24 cellular contexts compared by ENCODE assay signal in genomic region chr2:186540971-186541370, GRCh38. TPM values are rescaled to one million over a fixed set of nuclear protein-coding genes. Genes with fewer than 3 reads are reported as not detected.
DNase-seq lines count a peak whose midpoint lies in the region; FAIRE-seq and TF ChIP-seq lines count a peak whose summit lies in the region.
"Had no signal": no experiment of that assay in that cellular context is flagged by ENCODE, and none has a peak within 500 bp of the region (broad histone marks: within the 10 kb centered on the region; RNA-seq: fewer than 3 reads in every experiment).

No MANE protein-coding gene starts in this region.

- peak; percentile 32 for DNase-seq in GM03348 (ENCODE audit: low spot score)
- DNase-seq in SK-N-MC (ENCODE audit: low read depth, low spot score), result no peak
- peak; percentile 57 to 76 for DNase-seq in foreskin fibroblast
- DNase-seq in smooth muscle cell (lab: John Stamatoyannopoulos, UW; ENCODE audit: unreplicated experiment), result no peak
- DNase-seq in D341Med (ENCODE audit: low spot score), result no peak
- DNase-seq in small intestine, result no peak
- DNase-seq in breast epithelium (ENCODE audit: low spot score in 2 of 2), result no peak
- DNase-seq: activated CD4-positive, CD25-positive, alpha-beta regulatory T cell treated with anti-CD3 and anti-CD28 coated beads, Interleukin-2, amount 50 U/mL, for 72 hours; activated CD8-positive, alpha-beta memory T cell treated with anti-CD3 and anti-CD28 coated beads for 24 hours; activated naive CD4-positive, alpha-beta T cell treated with anti-CD3 and anti-CD28 coated beads, Interleukin-2, amount 10 ng/mL, durations not matched to agents 7 days and 5 days; activated T-cell treated with anti-CD3 and anti-CD28 coated beads, Interleukin-2, amount 50 U/mL, for 48 hours; cerebellar nuclear complex; lower lobe of right lung; naive B cell; NCI-H1105 treated with DMSO at 0.1 percent for 48 hours; NCI-H2081 treated with DMSO at 0.1 percent for 48 hours; NCI-H510A; stimulated activated CD4-positive, alpha-beta T cell treated with anti-CD3 and anti-CD28 coated beads, Interleukin-1b, Interleukin-23, amount 100 ng/mL, for 48 hours; stimulated activated naive CD4-positive, alpha-beta T cell; SW 1271 had no signal

- H3K4me3 ChIP-seq in SK-N-MC (peak overlapping the region; percentile 64), foreskin fibroblast (ENCODE audit: low read depth in 1 of 2, low read length in 2 of 2) (peak overlapping the region in 1 of 2 donors; percentile 6), smooth muscle cell (no peak overlapping the region), small intestine (ENCODE audit: low read depth in 1 of 2, low read length in 2 of 2) (no peak overlapping the region), breast epithelium (no peak overlapping the region)
- H3K4me3 ChIP-seq: ascending aorta, lower lobe of right lung had no signal

- H3K9ac ChIP-seq in SK-N-MC (ENCODE audit: insufficient read length) (peak overlapping the region; percentile 71), smooth muscle cell (ENCODE audit: low read depth) (no peak overlapping the region)
- H3K9ac ChIP-seq: parathyroid adenoma had no signal

- 39% methylated on average over 4 of the region's 4 CpGs for WGBS in smooth muscle cell (ENCODE audit: low lambda C conversion rate)
- WGBS in small intestine, 3 donors, result 83 to 90% (median 90%) methylated on average over 4 of the region's 4 CpGs

- no peaks in the 10 kb centered on the region for H4K20me1 ChIP-seq in smooth muscle cell (ENCODE audit: low read depth)

- TF ChIP-seq POLR2A in breast epithelium (IDR thresholded peaks at IDR 0.05), result no peak

- H3F3A ChIP-seq in smooth muscle cell (ENCODE audit: low read depth), result peaks cover 13% of the 10 kb centered on the region

- no peaks in the 10 kb centered on the region for H3K27me3 ChIP-seq in smooth muscle cell (ENCODE audit: low read depth)
- H3K27me3 ChIP-seq in small intestine (ENCODE audit: control insufficient read depth in 2 of 2, insufficient read depth in 2 of 2, low read length in 2 of 2), result no peaks in the 10 kb centered on the region
- no peaks in the 10 kb centered on the region for H3K27me3 ChIP-seq in breast epithelium
- H3K27me3 ChIP-seq: ascending aorta had no signal

- H3K9me3 ChIP-seq in SK-N-MC (ENCODE audit: low read depth, low read length), result no peaks in the 10 kb centered on the region
- H3K9me3 ChIP-seq in smooth muscle cell (replicated peaks; ENCODE audit: low read depth), result no peaks in the 10 kb centered on the region
- no peaks in the 10 kb centered on the region for H3K9me3 ChIP-seq in small intestine (ENCODE audit: control insufficient read depth, low read depth)
- H3K9me3 ChIP-seq in breast epithelium, result no peaks in the 10 kb centered on the region
- H3K9me3 ChIP-seq: ascending aorta, lower lobe of right lung had no signal

- no peak for FAIRE-seq in small intestine (lab: Jason Lieb, UNC)
- FAIRE-seq: GM18507, islet of Langerhans had no signal

- H3K36me3 ChIP-seq in SK-N-MC (ENCODE audit: insufficient read depth, low read length) (no peaks in the 10 kb centered on the region), smooth muscle cell (ENCODE audit: low read depth) (no peaks in the 10 kb centered on the region), small intestine (ENCODE audit: control insufficient read depth in 2 of 2, insufficient read depth in 2 of 2, low read length in 2 of 2) (no peaks in the 10 kb centered on the region), breast epithelium (no peaks in the 10 kb centered on the region)
- H3K36me3 ChIP-seq: ascending aorta, lower lobe of right lung had no signal

- intact Hi-C loops in breast epithelium (cut with DNase I; ENCODE audit: low total_unique reads), result no loop called here

- peak overlapping the region; percentile 42 for H3K4me2 ChIP-seq in smooth muscle cell

- no peak overlapping the region for H2AFZ ChIP-seq in smooth muscle cell (ENCODE audit: low read depth)
- H2AFZ ChIP-seq: parathyroid adenoma had no signal

- H3K27ac ChIP-seq in SK-N-MC (peak overlapping the region; percentile 94), smooth muscle cell (ENCODE audit: low read depth) (peak overlapping the region; percentile 99), small intestine (ENCODE audit: low read depth in 1 of 2, low read length in 1 of 2) (no peak overlapping the region), breast epithelium (no peak overlapping the region)
- H3K27ac ChIP-seq: ascending aorta, lower lobe of right lung, parathyroid adenoma had no signal

- TF ChIP-seq CTCF in foreskin fibroblast (IDR thresholded peaks at IDR 0.05; ENCODE audit: low read depth, low read length), result no peak
- no peak for TF ChIP-seq CTCF in smooth muscle cell (IDR thresholded peaks at IDR 0.05; ENCODE audit: borderline replicate concordance, insufficient read depth, poor library complexity, severe bottlenecking)
- no peak for TF ChIP-seq CTCF in breast epithelium (IDR thresholded peaks at IDR 0.05)

- H3K4me1 ChIP-seq in smooth muscle cell (ENCODE audit: low read depth) (peaks cover 32% of the 10 kb centered on the region), small intestine (ENCODE audit: control insufficient read depth in 2 of 2, insufficient read depth in 1 of 2, low read depth in 1 of 2, low read length in 1 of 2) (no peaks in the 10 kb centered on the region), breast epithelium (no peaks in the 10 kb centered on the region)
- H3K4me1 ChIP-seq: parathyroid adenoma had no signal

- no peaks in the 10 kb centered on the region for H3K79me2 ChIP-seq in smooth muscle cell (ENCODE audit: low read depth)
- H3K79me2 ChIP-seq: parathyroid adenoma had no signal

RNA-seq across cellular contexts. Expression of gene ITGAV, which starts 48.9 kb away (rescaled TPM):
- total RNA-seq in smooth muscle cell, result 360 and 467 TPM in 2 replicates
- 70.8 and 78.3 TPM in 2 replicates for polyA plus RNA-seq in smooth muscle cell
- polyA plus RNA-seq in small intestine, result 1 to 10 TPM; 4.0 to 9.6 (median 5.1) TPM
- 100 to 1,000 TPM; 107 to 125 (median 117) TPM for total RNA-seq in breast epithelium

RNA-seq across cellular contexts. Expression of gene ZC3H15, which starts 54.9 kb away (rescaled TPM):
- total RNA-seq in smooth muscle cell (57.1 and 93.8 TPM in 2 replicates), breast epithelium (10 to 100 TPM; 70.8 to 75.8 (median 73.0) TPM)
- polyA plus RNA-seq in smooth muscle cell (67.7 and 86.7 TPM in 2 replicates), small intestine (100 to 1,000 TPM in 1 of 3 donors, 10 to 100 TPM in 2; 60.0 to 101 (median 61.1) TPM)

Comparison
In these comparisons a context has a peak if more than half of its experiments do, and no peak if none do; other contexts are left out.
1. DNase-seq: peak in GM03348 (single experiment) and foreskin fibroblast (2 of 2); none in SK-N-MC (single experiment), smooth muscle cell (single experiment), D341Med (single experiment), small intestine (single experiment) and breast epithelium (0 of 2).
2. H3K27ac ChIP-seq: peak in SK-N-MC (single experiment) and smooth muscle cell (single experiment); none in small intestine (0 of 2) and breast epithelium (0 of 2).